8 cellular contexts compared by ENCODE assay signal in the genomic region with DNA sequence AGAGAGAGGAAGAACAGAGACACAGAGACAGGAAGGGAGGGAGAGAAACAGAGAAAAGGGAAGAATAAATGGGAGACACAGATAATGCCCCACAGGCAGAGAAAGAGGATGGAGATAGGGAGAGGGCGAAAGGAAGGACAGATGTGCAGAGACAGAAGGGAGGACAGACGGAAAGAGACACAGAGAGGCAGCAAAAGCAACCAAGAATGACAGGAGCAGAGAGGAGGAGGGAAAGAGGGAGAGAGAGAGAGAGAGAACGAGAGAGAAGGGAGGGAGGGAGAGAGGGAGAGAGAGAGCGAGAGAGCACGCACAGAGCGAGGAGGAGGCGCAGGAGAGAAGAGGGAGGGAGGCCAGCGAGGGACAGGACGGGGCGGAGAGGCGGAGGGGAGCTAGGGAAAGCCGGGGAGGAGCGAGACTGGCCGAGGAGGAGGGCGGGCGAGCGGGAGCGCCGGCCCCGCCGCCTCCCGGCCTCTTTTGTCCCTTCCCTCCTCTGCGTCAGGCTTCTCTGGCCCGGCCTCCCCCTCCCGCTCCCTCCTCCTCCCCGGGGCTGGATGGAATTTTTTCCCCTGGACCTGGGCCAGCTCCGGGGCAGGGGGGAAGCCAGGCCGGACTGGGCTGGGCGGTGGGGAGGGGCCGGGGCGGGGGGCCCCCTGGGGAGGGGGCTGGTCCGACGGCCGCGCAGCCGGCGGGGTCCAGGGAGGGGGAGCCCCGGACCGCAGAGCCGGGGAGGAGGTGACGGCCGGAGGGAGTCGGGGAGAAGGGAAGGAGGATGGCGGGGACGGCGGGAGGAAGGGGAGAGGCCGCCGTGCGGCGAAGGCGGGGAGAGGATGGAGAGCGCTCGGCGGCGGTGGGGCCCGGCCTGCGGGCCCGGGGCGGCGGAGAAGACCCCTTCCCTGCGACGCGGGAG. TPM values are rescaled to one million over a fixed set of nuclear protein-coding genes. Genes with fewer than 3 reads are reported as not detected.
DNase-seq lines count a peak whose midpoint lies in the region; ATAC-seq and TF ChIP-seq lines count a peak whose summit lies in the region.

No MANE protein-coding gene starts in this region.

- H3K4me1 ChIP-seq in HUES6 (ENCODE audit: control insufficient read depth, insufficient read depth, low read length) (peaks cover 23% of the 10 kb centered on the region), spleen (peaks cover 3 to 75% (median 44%) of the 10 kb centered on the region in 6 donors)

- peak; percentile 72 for DNase-seq in CMK (ENCODE audit: low read depth)
- DNase-seq in SK-MEL-5 (ENCODE audit: low read depth, low spot score), result peak; percentile 59
- DNase-seq in dermis blood vessel endothelial cell, result peak; percentile 93
- DNase-seq in left kidney (ENCODE audit: low read depth, low spot score), result peak; percentile 98
- DNase-seq in spleen, result peak; percentile 84
- no peak for DNase-seq in NCI-H524 treated with DMSO at 0.1 percent for 48 hours (lab: John Stamatoyannopoulos, UW)

- TF ChIP-seq POLR2A in spleen (IDR thresholded peaks at IDR 0.05), result no peak

- H3K36me3 ChIP-seq in HUES6 (ENCODE audit: control insufficient read depth, insufficient read depth, low read length) (peaks cover 5% of the 10 kb centered on the region; the same call in 1 of the 2 replicates), spleen (peaks cover 0 to 6% (median 0%) of the 10 kb centered on the region in 6 donors)

- H3K27me3 ChIP-seq in HUES6 (ENCODE audit: control insufficient read depth, insufficient read depth, low read length) (no peaks in the 10 kb centered on the region), spleen (replicated peaks in 1 of 7) (peaks cover 0 to 69% (median 20%) of the 10 kb centered on the region in 7 donors)

- H3K4me3 ChIP-seq in HUES6 (ENCODE audit: low read depth, low read length) (peak overlapping the region; percentile 84), spleen (peak overlapping the region; percentile 55 to 84 (median 68))

- in situ Hi-C loops in SK-MEL-5 (cut with HindIII; ENCODE audit: low pct_unique_long_range_greater_than_20kb, low sequenced_read_pairs), result no loop called here

- WGBS in spleen, 5 donors, result 1 to 2% (median 1%) methylated on average over 23 to 58 of the region's 63 CpGs

- peak in 4 of 11 experiments; percentile 16 to 55 (median 26) for TF ChIP-seq CTCF in spleen (IDR thresholded peaks at IDR 0.05 in 8 of 11, conservative IDR thresholded peaks at IDR 0.05 in 3 of 11)

- H3K27ac ChIP-seq in HUES6 (ENCODE audit: low read depth, low read length) (no peak overlapping the region; the same call in 1 of the 2 replicates), spleen (peak overlapping the region; percentile 75 to 93 (median 86))

- H3K9ac ChIP-seq in HUES6 (ENCODE audit: low read length), result peak overlapping the region; percentile 89

- no peak for ATAC-seq in activated CD4-positive, CD25-positive, alpha-beta regulatory T cell treated with anti-CD3 and anti-CD28 coated beads, Interleukin-2, amount 50 U/mL, for 24 hours

- peaks cover 17% of the 10 kb centered on the region for H3K9me3 ChIP-seq in HUES6 (ENCODE audit: control insufficient read depth, insufficient read depth, low read depth, low read length)
- peaks cover 0 to 12% (median 0%) of the 10 kb centered on the region in 8 donors for H3K9me3 ChIP-seq in spleen

- intact Hi-C loops in spleen (cut with DNase I; ENCODE audit: low total_unique reads), result no loop called here

RNA-seq across cellular contexts. Expression of a gene that starts 4.2 kb away (rescaled TPM):
- total RNA-seq in SK-MEL-5 (2014; rRNA removed; shearing (Covaris generic)), result 2.0 and 3.5 TPM in 2 replicates
- polyA plus RNA-seq in SK-MEL-5 (2015; cell fraction: cytosol; rRNA removed), result 0.51 TPM in 1 of 2 replicates, not detected in the other
- 5.1 and 6.8 TPM in 2 replicates for polyA plus RNA-seq in SK-MEL-5 (2015; cell fraction: nucleus; rRNA removed)
- total RNA-seq in dermis blood vessel endothelial cell (3.5 and 12.9 TPM in 2 replicates), spleen (10 to 100 TPM; 16.4 to 29.3 (median 20.1) TPM)
- polyA plus RNA-seq in spleen, result 10 to 100 TPM in 2 of 3 donors, 1 to 10 TPM in 1; 9.6 to 44.2 (median 20.2) TPM

RNA-seq across cellular contexts. Expression of a gene that starts 34.9 kb away (rescaled TPM):
- not detected in 2 replicates for total RNA-seq in SK-MEL-5 (2014; rRNA removed; shearing (Covaris generic))
- polyA plus RNA-seq in SK-MEL-5 (2015; cell fraction: cytosol; rRNA removed), result not detected in 2 replicates
- not detected in 2 replicates for polyA plus RNA-seq in SK-MEL-5 (2015; cell fraction: nucleus; rRNA removed)
- total RNA-seq in dermis blood vessel endothelial cell (0.14 and 0.17 TPM in 2 replicates), spleen (under 1 TPM in 2 of 7 donors, not detected in 5; 0.22 to 0.54 TPM)
- under 1 TPM in 2 of 3 donors, not detected in 1; 0.11 to 0.58 TPM for polyA plus RNA-seq in spleen

RNA-seq across cellular contexts. Expression of a gene that starts 42.3 kb away (rescaled TPM):
- not detected in 2 replicates for total RNA-seq in SK-MEL-5 (2014; rRNA removed; shearing (Covaris generic))
- polyA plus RNA-seq in SK-MEL-5 (2015; cell fraction: cytosol; rRNA removed), result not detected in 2 replicates
- not detected in 2 replicates for polyA plus RNA-seq in SK-MEL-5 (2015; cell fraction: nucleus; rRNA removed)
- total RNA-seq in dermis blood vessel endothelial cell (not detected in 2 replicates), spleen (100 to 1,000 TPM in 1 of 7 donors, 10 to 100 TPM in 4, not detected in 2; 40.1 to 101 (median 84.4) TPM)
- 10 to 100 TPM; 13.3 to 20.8 (median 15.9) TPM for polyA plus RNA-seq in spleen

RNA-seq across cellular contexts. Expression of a gene that starts 58.7 kb away (rescaled TPM):
- total RNA-seq in SK-MEL-5 (2014; rRNA removed; shearing (Covaris generic)), result not detected in 2 replicates
- polyA plus RNA-seq in SK-MEL-5 (2015; cell fraction: cytosol; rRNA removed), result 0.04 TPM in 1 of 2 replicates, not detected in the other
- not detected in 2 replicates for polyA plus RNA-seq in SK-MEL-5 (2015; cell fraction: nucleus; rRNA removed)
- total RNA-seq in dermis blood vessel endothelial cell, result not detected in 2 replicates
- 10 to 100 TPM in 1 of 7 donors, 1 to 10 TPM in 4, not detected in 2; 5.9 to 12.9 (median 9.8) TPM for total RNA-seq in spleen
- not detected for polyA plus RNA-seq in spleen
